Comparison of ENCODE assay signal across 7 cellular contexts in genomic region chr17:49952209-49952911, GRCh38. TPM values are rescaled to one million over a fixed set of nuclear protein-coding genes. Genes with fewer than 3 reads are reported as not detected.
A peak's percentile ranks its signal among the peaks of the same experiment; 100 is the strongest.
DNase-seq lines count a peak whose midpoint lies in the region; ATAC-seq and TF ChIP-seq lines count a peak whose summit lies in the region.

No MANE protein-coding gene starts in this region.

- no peaks in the 10 kb centered on the region for H3K27me3 ChIP-seq in adipocyte (replicated peaks; ENCODE audit: control insufficient read depth, insufficient read depth, low read length)
- no peaks in the 10 kb centered on the region for H3K27me3 ChIP-seq in right cardiac atrium (ENCODE audit: control insufficient read depth, insufficient read depth)

- peak; percentile 96 for TF ChIP-seq CTCF in GM12872 (IDR thresholded peaks at IDR 0.05; ENCODE audit: insufficient read depth, low read depth, low read length)

- ATAC-seq in right cardiac atrium = peak; percentile 63 to 79
- no peak for ATAC-seq in HG03095 (IDR thresholded peaks at IDR 0.05; ENCODE audit: unreplicated experiment)

- no peaks in the 10 kb centered on the region for H3K9me3 ChIP-seq in adipocyte (ENCODE audit: control insufficient read depth, low read length)
- H3K9me3 ChIP-seq in right cardiac atrium (ENCODE audit: control insufficient read depth, low read length) = no peaks in the 10 kb centered on the region

- H3K4me1 ChIP-seq in adipocyte (ENCODE audit: control insufficient read depth, insufficient read depth, low read length) (peaks cover 13% of the 10 kb centered on the region), right cardiac atrium (ENCODE audit: control insufficient read depth, insufficient read depth, low read length) (no peaks in the 10 kb centered on the region)

- 37% methylated on average over 7 of the region's 7 CpGs for WGBS in right cardiac atrium

- intact Hi-C loops in right cardiac atrium (cut with DNase I) = loop anchor here in 1 of 4 donors (5.0 kb wide), 1 partner anchor 45 kb away; the partner anchor contains the start of gene DLX3

- H3K4me3 ChIP-seq in adipocyte (ENCODE audit: low read length) = no peak overlapping the region
- no peak overlapping the region for H3K4me3 ChIP-seq in right cardiac atrium (ENCODE audit: low read length)

- H3K36me3 ChIP-seq in adipocyte (ENCODE audit: control insufficient read depth, insufficient read depth, low read length, severe bottlenecking) = no peaks in the 10 kb centered on the region

- H3K27ac ChIP-seq in right cardiac atrium (ENCODE audit: low read length) = no peak overlapping the region

- no peak overlapping the region for H3K9ac ChIP-seq in adipocyte (ENCODE audit: low read length)

- DNase-seq in NCI-H1105 (lab: John Stamatoyannopoulos, UW) = peak; percentile 67
- peak; percentile 70 for DNase-seq in T follicular helper cell (ENCODE audit: low read depth)
- peak; percentile 68 for DNase-seq in adipocyte (ENCODE audit: low read depth)
- DNase-seq in right cardiac atrium = peak; percentile 73 to 92 (median 90)
- DNase-seq in stimulated activated CD4-positive, alpha-beta T cell treated with anti-CD3 and anti-CD28 coated beads, Interleukin-12 subunit alpha, Interleukin-12 subunit beta, amount 100 ng/mL, for 24 hours (ENCODE audit: low read depth in 2 of 2) = peak; percentile 54 to 82

RNA-seq across cellular contexts. Expression of gene DLX4, which starts 16.6 kb away (rescaled TPM):
- total RNA-seq in right cardiac atrium = under 1 TPM in 1 of 4 donors, not detected in 3; 0.12 TPM
- 0.09 TPM for polyA plus RNA-seq in right cardiac atrium

RNA-seq across cellular contexts. Expression of gene DLX3, which starts 42.7 kb away (rescaled TPM):
- under 1 TPM in 2 of 4 donors, not detected in 2; 0.12 to 0.14 TPM for total RNA-seq in right cardiac atrium
- 0.16 TPM for polyA plus RNA-seq in right cardiac atrium
